1 cellular context compared by ENCODE assay signal in genomic region chr20:24985802-24986201, GRCh38.
A peak's percentile ranks its signal among the peaks of the same experiment; 100 is the strongest.
TF ChIP-seq lines count a peak whose summit lies in the region.

No MANE protein-coding gene starts in this region.

TF ChIP-seq in HepG2, 621 proteins besides CTCF, POLR2A, EP300 and RAD21:
- TF ChIP-seq ZNF232 (CRISPR knock-in tag; IDR thresholded peaks at IDR 0.05; ENCODE audit: borderline replicate concordance), result no peak
- TF ChIP-seq SP4 (CRISPR knock-in tag; IDR thresholded peaks at IDR 0.05), result peak; percentile 23; the same call in 1 of the 2 replicates
